1 cellular context compared by ENCODE assay signal in the genomic region with DNA sequence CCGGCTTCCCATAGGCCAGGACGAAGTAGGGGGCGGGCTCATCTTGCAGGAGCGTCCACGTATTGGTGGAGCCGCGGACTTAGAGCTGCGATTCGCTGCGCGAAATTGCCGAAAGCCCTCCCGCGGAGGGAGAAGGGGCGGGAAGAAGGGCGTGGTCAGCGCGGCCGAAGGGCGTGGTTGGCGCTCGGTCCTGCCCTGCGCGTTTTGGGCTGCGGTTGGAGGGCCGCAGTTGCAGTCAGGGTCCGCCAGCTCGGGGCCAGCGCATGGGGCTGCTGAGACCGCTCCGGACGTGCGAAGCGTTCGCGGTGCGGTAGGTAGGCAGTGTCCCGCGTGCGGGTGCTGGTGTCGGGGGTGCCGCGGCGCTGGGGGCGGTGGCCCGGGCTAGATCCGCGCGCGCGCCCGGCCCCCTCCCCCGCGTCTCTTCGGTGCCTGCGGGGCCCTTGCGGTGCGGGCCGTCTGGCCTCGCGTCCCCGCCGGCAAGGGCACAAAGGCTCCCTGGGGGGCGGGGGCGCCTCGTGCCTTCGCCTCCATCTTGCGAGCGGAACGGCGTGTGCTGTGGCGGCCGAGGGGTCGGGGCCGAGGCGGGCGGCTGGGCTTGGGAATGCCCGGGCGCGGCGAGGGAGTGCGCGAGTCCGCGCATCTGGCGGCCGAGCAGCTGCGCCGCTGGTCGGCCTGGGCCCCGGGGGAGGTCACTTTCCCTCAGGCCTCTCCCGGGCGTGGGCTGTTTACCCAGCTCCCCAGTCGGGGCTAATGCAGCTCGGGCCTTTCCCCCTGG.
TF ChIP-seq lines count a peak whose summit lies in the region.

A gene with protein sequence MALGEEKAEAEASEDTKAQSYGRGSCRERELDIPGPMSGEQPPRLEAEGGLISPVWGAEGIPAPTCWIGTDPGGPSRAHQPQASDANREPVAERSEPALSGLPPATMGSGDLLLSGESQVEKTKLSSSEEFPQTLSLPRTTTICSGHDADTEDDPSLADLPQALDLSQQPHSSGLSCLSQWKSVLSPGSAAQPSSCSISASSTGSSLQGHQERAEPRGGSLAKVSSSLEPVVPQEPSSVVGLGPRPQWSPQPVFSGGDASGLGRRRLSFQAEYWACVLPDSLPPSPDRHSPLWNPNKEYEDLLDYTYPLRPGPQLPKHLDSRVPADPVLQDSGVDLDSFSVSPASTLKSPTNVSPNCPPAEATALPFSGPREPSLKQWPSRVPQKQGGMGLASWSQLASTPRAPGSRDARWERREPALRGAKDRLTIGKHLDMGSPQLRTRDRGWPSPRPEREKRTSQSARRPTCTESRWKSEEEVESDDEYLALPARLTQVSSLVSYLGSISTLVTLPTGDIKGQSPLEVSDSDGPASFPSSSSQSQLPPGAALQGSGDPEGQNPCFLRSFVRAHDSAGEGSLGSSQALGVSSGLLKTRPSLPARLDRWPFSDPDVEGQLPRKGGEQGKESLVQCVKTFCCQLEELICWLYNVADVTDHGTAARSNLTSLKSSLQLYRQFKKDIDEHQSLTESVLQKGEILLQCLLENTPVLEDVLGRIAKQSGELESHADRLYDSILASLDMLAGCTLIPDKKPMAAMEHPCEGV (plus strand): TSS at position 202 of the 775 bp plus-strand sequence. CDS start 13,029 bp downstream, outside the sequence.

TF ChIP-seq in H1, 55 proteins besides CTCF, POLR2A, EP300 and RAD21 (continued from another document):
- TF ChIP-seq FOSL1 (IDR thresholded peaks at IDR 0.05; ENCODE audit: insufficient read depth, low read depth, low read length) (no peak), POLR2AphosphoS5 (IDR thresholded peaks at IDR 0.05; ENCODE audit: low read depth, low read length) (peak; percentile 99), EGR1 (IDR thresholded peaks at IDR 0.05; ENCODE audit: borderline replicate concordance, low read depth, low read length) (no peak), SP1 (IDR thresholded peaks at IDR 0.05; ENCODE audit: low read depth, low read length) (peak; percentile 95), TEAD4 (IDR thresholded peaks at IDR 0.05; ENCODE audit: low read depth, low read length) (no peak), RNF2 (IDR thresholded peaks at IDR 0.05; ENCODE audit: borderline replicate concordance, low read depth, low read length, missing control alignments, poor library complexity, severe bottlenecking) (no peak), ZNF274 (IDR thresholded peaks at IDR 0.05; ENCODE audit: borderline replicate concordance, extremely low read depth, low read length) (no peak), KDM1A (IDR thresholded peaks at IDR 0.05; ENCODE audit: borderline replicate concordance, low read length) (no peak)
TF ChIP-seq in H1: peak in this region for 19.
